In the genomic region with DNA sequence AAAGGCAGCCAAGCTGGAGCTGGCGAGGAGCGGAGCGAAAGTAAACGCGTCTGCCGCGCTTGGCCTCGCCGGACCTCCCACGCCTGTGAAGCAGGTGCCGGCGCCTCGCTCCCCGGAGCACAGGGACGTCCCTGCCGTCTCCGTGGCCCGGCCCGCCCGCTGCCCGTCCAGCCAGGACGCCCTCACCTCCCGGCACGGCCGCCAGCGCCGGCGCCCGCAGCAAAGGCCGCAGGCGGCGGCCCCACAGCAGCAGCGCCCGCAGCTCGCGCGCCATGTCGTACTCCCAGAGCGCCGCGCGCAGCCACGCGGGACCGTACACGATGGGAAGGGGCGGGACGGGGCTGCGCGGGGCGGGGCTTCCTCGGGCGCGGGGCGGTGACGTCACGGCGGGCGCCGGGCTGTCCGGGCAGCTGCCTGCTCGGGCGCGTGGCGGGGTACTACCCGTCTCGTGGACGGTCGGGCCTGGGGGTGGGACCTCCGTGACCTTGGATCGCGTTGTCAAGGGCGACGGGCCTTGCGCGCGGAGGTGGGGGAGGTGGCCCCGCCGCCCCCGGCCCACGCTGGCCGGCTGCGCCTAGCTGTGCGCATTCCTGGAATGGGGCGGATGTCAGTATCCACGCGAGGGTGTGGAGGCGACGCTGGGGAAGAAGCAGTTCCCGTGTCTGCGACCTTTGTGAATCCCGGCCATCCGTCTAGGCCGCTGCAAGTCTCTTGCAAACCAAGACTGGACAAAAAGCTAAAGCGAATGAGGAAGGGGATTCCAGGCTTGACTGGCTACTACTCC, we compare ENCODE assay signal across 9 cellular contexts. TPM values are rescaled to one million over a fixed set of nuclear protein-coding genes. Genes with fewer than 3 reads are reported as not detected.
A peak's percentile ranks its signal among the peaks of the same experiment; 100 is the strongest.
DNase-seq lines count a peak whose midpoint lies in the region; ATAC-seq, FAIRE-seq and TF ChIP-seq lines count a peak whose summit lies in the region.
"Had no signal": no experiment of that assay in that cellular context is flagged by ENCODE, and none has a peak within 500 bp of the region (broad histone marks: within the 10 kb centered on the region; RNA-seq: fewer than 3 reads in every experiment).

TSS of gene TRAP1 (minus strand) at position 290 of the 784 bp plus-strand sequence. CDS start at position 274, 16 bp downstream.

- peak; percentile 72 for ATAC-seq in HG03457 (IDR thresholded peaks at IDR 0.05; ENCODE audit: unreplicated experiment)
- peak; percentile 98 for ATAC-seq in activated CD8-positive, alpha-beta T cell treated with anti-CD3 and anti-CD28 coated beads, Interleukin-2, amount 10 ng/mL, durations not matched to agents 7 days and 5 days
- peak; percentile 92 for ATAC-seq in lung (ENCODE audit: insufficient read depth, low FRiP score)

- H3K36me3 ChIP-seq in BJ (ENCODE audit: control insufficient read depth, insufficient read depth, low read length): no peaks in the 10 kb centered on the region; the same call in 1 of the 2 replicates
- H3K36me3 ChIP-seq in ectodermal cell (ENCODE audit: control insufficient read depth, insufficient read depth, low read length): no peaks in the 10 kb centered on the region
- H3K36me3 ChIP-seq in lung (ENCODE audit: control insufficient read depth in 2 of 2, insufficient read depth in 2 of 2, low read length in 2 of 2): peaks cover 0 to 3% of the 10 kb centered on the region in 2 donors

- no peak within 1 kb of the TSS for H3K27ac ChIP-seq in ectodermal cell (ENCODE audit: insufficient read depth, low read depth, low read length, poor library complexity, severe bottlenecking)
- H3K27ac ChIP-seq in lung (ENCODE audit: low read depth in 1 of 2, low read length in 1 of 2): peak within 1 kb of the TSS; percentile 80 to 89

- no peaks in the 10 kb centered on the region for H3K27me3 Mint-ChIP-seq in activated CD8-positive, alpha-beta T cell treated with anti-CD3 and anti-CD28 coated beads, Interleukin-2, amount 10 ng/mL, durations not matched to agents 7 days and 5 days (ENCODE audit: low read depth)

- H3K27ac Mint-ChIP-seq in activated CD8-positive, alpha-beta T cell treated with anti-CD3 and anti-CD28 coated beads, Interleukin-2, amount 10 ng/mL, durations not matched to agents 7 days and 5 days: peak within 1 kb of the TSS; percentile 93

- DNase-seq in BJ (ENCODE audit: low read depth): peak; percentile 7
- DNase-seq in GM19239 (ENCODE audit: insufficient read length, low spot score): peak; percentile 86
- DNase-seq in NCI-H82 treated with DMSO at 0.1 percent for 48 hours (lab: John Stamatoyannopoulos, UW; ENCODE audit: unreplicated experiment): peak; percentile 52
- peak; percentile 92 for DNase-seq in activated CD8-positive, alpha-beta T cell treated with anti-CD3 and anti-CD28 coated beads, Interleukin-2, amount 10 ng/mL, durations not matched to agents 7 days and 5 days
- peak; percentile 91 for DNase-seq in lung (ENCODE audit: low spot score)
- DNase-seq in stimulated activated CD4-positive, alpha-beta T cell treated with anti-CD3 and anti-CD28 coated beads, TNF-alpha, amount 100 ng/mL, for 1 hour (ENCODE audit: low read depth in 3 of 3, low spot score in 1 of 3): peak; percentile 76 to 96 (median 89)

- POLR2A ChIA-PET in BJ (lab: Charles Lee): no interaction called here
- POLR2A ChIA-PET in activated CD8-positive, alpha-beta T cell treated with anti-CD3 and anti-CD28 coated beads, Interleukin-2, amount 10 ng/mL, durations not matched to agents 7 days and 5 days (lab: Charles Lee): interaction anchor here (0.6 to 1.3 kb wide), 11 partner anchors 20 to 435 kb away, joined by 3 to 6 read pairs (median 3); partner anchors contain the start of gene SLX4

- H3K4me3 Mint-ChIP-seq in activated CD8-positive, alpha-beta T cell treated with anti-CD3 and anti-CD28 coated beads, Interleukin-2, amount 10 ng/mL, durations not matched to agents 7 days and 5 days: peak within 1 kb of the TSS; percentile 93

- no peaks in the 10 kb centered on the region for H3K27me3 ChIP-seq in BJ (ENCODE audit: control insufficient read depth, insufficient read depth, low read length)
- no peaks in the 10 kb centered on the region for H3K27me3 ChIP-seq in ectodermal cell (ENCODE audit: control insufficient read depth, insufficient read depth, low read length, poor library complexity, severe bottlenecking)
- H3K27me3 ChIP-seq in lung (ENCODE audit: control insufficient read depth, insufficient read depth): no peaks in the 10 kb centered on the region

- H3K36me3 Mint-ChIP-seq in activated CD8-positive, alpha-beta T cell treated with anti-CD3 and anti-CD28 coated beads, Interleukin-2, amount 10 ng/mL, durations not matched to agents 7 days and 5 days (ENCODE audit: low read depth): peaks cover 15% of the 10 kb centered on the region

- H3K4me1 Mint-ChIP-seq in activated CD8-positive, alpha-beta T cell treated with anti-CD3 and anti-CD28 coated beads, Interleukin-2, amount 10 ng/mL, durations not matched to agents 7 days and 5 days (ENCODE audit: low read depth): peaks cover 35% of the 10 kb centered on the region

- no peaks in the 10 kb centered on the region for H3K9me3 ChIP-seq in ectodermal cell (ENCODE audit: control insufficient read depth, low read length)
- H3K9me3 ChIP-seq in lung (ENCODE audit: control insufficient read depth in 2 of 2, insufficient read depth in 1 of 2, low read length in 1 of 2): peaks cover 0 to 1% of the 10 kb centered on the region in 2 donors

- 1% methylated on average over 95 of the region's 95 CpGs for WGBS in ectodermal cell, 2 experiments
- 0 to 1% methylated on average over 51 to 95 of the region's 95 CpGs for WGBS in lung, 2 donors

- TF ChIP-seq CTCF in BJ (IDR thresholded peaks at IDR 0.05; ENCODE audit: insufficient read depth, low read depth, low read length) (no peak), lung (IDR thresholded peaks at IDR 0.05; ENCODE audit: control extremely low read depth, extremely low read depth) (no peak)

- H3K4me3 ChIP-seq in BJ (ENCODE audit: low read depth, low read length) (peak within 1 kb of the TSS; percentile 89), ectodermal cell (ENCODE audit: insufficient read depth, low read depth, low read length) (peak within 1 kb of the TSS; percentile 99), lung (peak within 1 kb of the TSS; percentile 90)

- H3K9me3 Mint-ChIP-seq in activated CD8-positive, alpha-beta T cell treated with anti-CD3 and anti-CD28 coated beads, Interleukin-2, amount 10 ng/mL, durations not matched to agents 7 days and 5 days (ENCODE audit: insufficient read depth): no peaks in the 10 kb centered on the region

- FAIRE-seq in GM19239 (lab: Jason Lieb, UNC): peak; percentile 84
- FAIRE-seq: colon had no signal

- CTCF ChIA-PET in BJ (lab: Yijun Ruan, JAX): interaction anchor here (0.7 to 1.7 kb wide), 3 partner anchors 27 to 536 kb away, joined by 3 to 5 read pairs (median 4); no protein-coding TSS in a partner anchor
- CTCF ChIA-PET in activated CD8-positive, alpha-beta T cell treated with anti-CD3 and anti-CD28 coated beads, Interleukin-2, amount 10 ng/mL, durations not matched to agents 7 days and 5 days (lab: Charles Lee): interaction anchor here (1.2 to 1.3 kb wide), 2 partner anchors 27 to 63 kb away, joined by 3 to 7 read pairs; no protein-coding TSS in a partner anchor

- H3K4me1 ChIP-seq in ectodermal cell (ENCODE audit: control insufficient read depth, insufficient read depth, low read length): no peaks in the 10 kb centered on the region
- H3K4me1 ChIP-seq in lung (ENCODE audit: control insufficient read depth in 2 of 2, insufficient read depth in 2 of 2, low read length in 2 of 2): peaks cover 3 to 6% of the 10 kb centered on the region in 2 donors

RNA-seq across cellular contexts. Expression of gene TRAP1, which starts in this region (rescaled TPM):
- polyA plus RNA-seq in BJ (2011; rRNA removed): 95.9 and 112 TPM in 2 replicates
- polyA minus RNA-seq in BJ (2011; rRNA and poly(A)+ RNA removed): 77.4 and 95.6 TPM in 2 replicates
- 100 to 1,000 TPM; 126 to 129 TPM for total RNA-seq in activated CD8-positive, alpha-beta T cell treated with anti-CD3 and anti-CD28 coated beads, Interleukin-2, amount 10 ng/mL, durations not matched to agents 7 days and 5 days
- 151 TPM for polyA plus RNA-seq in ectodermal cell (2013, experiment 1 of 4)
- polyA plus RNA-seq in ectodermal cell (2013, experiment 2 of 4): 136 TPM
- 121 TPM for polyA plus RNA-seq in ectodermal cell (2013, experiment 3 of 4)
- polyA plus RNA-seq in ectodermal cell (2013, experiment 4 of 4): 123 TPM
- total RNA-seq in lung: 10 to 100 TPM; 56.8 to 94.3 TPM
- polyA plus RNA-seq in lung: 10 to 100 TPM; 44.8 to 60.9 TPM

Comparison
In these comparisons a context has a peak if more than half of its experiments do, and no peak if none do; other contexts are left out.
1. DNase-seq: peak in every context shown above with its lines; median percentile 92 in activated CD8-positive, alpha-beta T cell treated with anti-CD3 and anti-CD28 coated beads, Interleukin-2, amount 10 ng/mL, durations not matched to agents 7 days and 5 days; 91 in lung; 89 in stimulated activated CD4-positive, alpha-beta T cell treated with anti-CD3 and anti-CD28 coated beads, TNF-alpha, amount 100 ng/mL, for 1 hour; 86 in GM19239; 52 in NCI-H82 treated with DMSO at 0.1 percent for 48 hours; 7 in BJ.